8 cellular contexts compared by ENCODE assay signal in the genomic region with DNA sequence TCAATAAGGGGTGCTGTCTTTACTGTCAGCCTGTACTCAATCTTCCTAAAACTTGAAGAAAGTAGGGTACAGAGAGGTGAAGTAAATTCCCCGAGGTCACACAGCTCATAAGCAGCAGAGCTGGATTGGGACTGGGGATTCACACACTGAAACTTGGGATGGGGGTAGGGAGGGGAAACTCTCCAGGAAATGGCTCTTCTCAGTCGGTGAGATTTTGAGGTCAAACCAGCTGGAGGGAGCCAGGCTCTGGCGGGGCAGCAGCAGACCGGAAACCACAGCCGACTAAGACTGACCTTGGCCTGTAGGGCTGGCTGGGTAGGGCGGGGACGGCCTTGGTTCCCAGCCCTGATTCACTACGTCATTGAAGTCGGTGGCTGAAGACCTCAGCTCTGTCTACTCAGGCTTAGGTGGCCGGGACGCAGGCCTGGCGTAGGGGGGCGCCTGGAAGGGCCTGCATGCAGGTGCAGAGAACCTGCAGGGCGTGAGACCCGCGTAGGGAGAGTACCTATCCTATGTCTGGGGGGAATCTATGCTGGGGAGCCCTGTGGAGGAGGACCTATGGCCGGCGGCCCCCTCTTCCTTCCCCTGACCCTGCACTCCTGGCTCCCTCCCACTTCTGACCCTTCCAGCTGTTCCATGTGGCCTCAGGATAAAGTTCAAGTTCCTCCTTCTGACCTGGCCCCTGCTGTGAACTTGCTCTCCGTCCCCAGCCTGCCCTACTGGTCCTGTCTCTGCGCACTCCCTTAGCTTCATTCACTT. TPM values are rescaled to one million over a fixed set of nuclear protein-coding genes. Genes with fewer than 3 reads are reported as not detected.
A peak's percentile ranks its signal among the peaks of the same experiment; 100 is the strongest.
DNase-seq lines count a peak whose midpoint lies in the region; ATAC-seq, FAIRE-seq and TF ChIP-seq lines count a peak whose summit lies in the region.

No MANE protein-coding gene starts in this region.

- H3K36me3 Mint-ChIP-seq in activated CD4-positive, alpha-beta memory T cell treated with anti-CD3 and anti-CD28 coated beads for 36 hours = no peaks in the 10 kb centered on the region

- H3K4me1 ChIP-seq in cardiac muscle cell (ENCODE audit: low read depth) (no peaks in the 10 kb centered on the region), prostate gland (replicated peaks) (no peaks in the 10 kb centered on the region)

- H3K27me3 ChIP-seq in cardiac muscle cell (no peaks in the 10 kb centered on the region), prostate gland (replicated peaks; ENCODE audit: insufficient read depth) (no peaks in the 10 kb centered on the region)

- no peaks in the 10 kb centered on the region for H3K9me3 ChIP-seq in cardiac muscle cell (ENCODE audit: low read depth)
- H3K9me3 ChIP-seq in prostate gland = no peaks in the 10 kb centered on the region

- no peak overlapping the region for H3K4me3 Mint-ChIP-seq in activated CD4-positive, alpha-beta memory T cell treated with anti-CD3 and anti-CD28 coated beads for 36 hours

- H3K4me1 Mint-ChIP-seq in activated CD4-positive, alpha-beta memory T cell treated with anti-CD3 and anti-CD28 coated beads for 36 hours (ENCODE audit: low read depth) = peaks cover 7% of the 10 kb centered on the region

- POLR2A ChIA-PET in AG04449 (lab: Yijun Ruan, JAX) = interaction anchor here (0.6 kb wide), 1 partner anchor 336 kb away, joined by 3 read pairs; no protein-coding TSS in a partner anchor
- POLR2A ChIA-PET in activated CD4-positive, alpha-beta memory T cell treated with anti-CD3 and anti-CD28 coated beads for 36 hours (lab: Charles Lee) = no interaction called here

- TF ChIP-seq CTCF in AG04449 (IDR thresholded peaks at IDR 0.05; ENCODE audit: insufficient read depth, low read length, missing control alignments) (no peak), cardiac muscle cell (IDR thresholded peaks at IDR 0.05; ENCODE audit: low read depth, low read length) (no peak), prostate gland (IDR thresholded peaks at IDR 0.05) (no peak)

- intact Hi-C loops in activated CD4-positive, alpha-beta memory T cell treated with anti-CD3 and anti-CD28 coated beads for 36 hours (cut with micrococcal nuclease) = no loop called here
- intact Hi-C loops in prostate gland (cut with DNase I) = no loop called here

- no peak overlapping the region for H3K4me3 ChIP-seq in AG04449 (ENCODE audit: low read depth, low read length)
- no peak overlapping the region for H3K4me3 ChIP-seq in cardiac muscle cell
- H3K4me3 ChIP-seq in prostate gland = no peak overlapping the region

- peak; percentile 12 for DNase-seq in AG04449 (ENCODE audit: low read depth, low spot score)
- DNase-seq in GM19239 (ENCODE audit: insufficient read length, low spot score) = peak; percentile 68
- DNase-seq in HK-2 (ENCODE audit: unreplicated experiment) = peak; percentile 92
- DNase-seq in activated CD4-positive, alpha-beta memory T cell treated with anti-CD3 and anti-CD28 coated beads for 36 hours = peak; percentile 42
- peak; percentile 35 to 92 for DNase-seq in cardiac muscle cell (ENCODE audit: low read depth in 1 of 2, low spot score in 1 of 2)
- DNase-seq in prostate gland (ENCODE audit: low spot score) = peak; percentile 5
- DNase-seq in GDM1 (lab: John Stamatoyannopoulos, UW) = no peak

- CTCF ChIA-PET in AG04449 (lab: Yijun Ruan, JAX) = interaction anchor here (1.4 to 1.5 kb wide), 2 partner anchors 69 to 393 kb away, joined by 3 read pairs; no protein-coding TSS in a partner anchor
- CTCF ChIA-PET in activated CD4-positive, alpha-beta memory T cell treated with anti-CD3 and anti-CD28 coated beads for 36 hours (lab: Charles Lee) = interaction anchor here (0.6 kb wide), 1 partner anchor 26 kb away, joined by 3 read pairs; no protein-coding TSS in a partner anchor

- ATAC-seq in GM21360 (IDR thresholded peaks at IDR 0.05; ENCODE audit: unreplicated experiment) = no peak

- peak; percentile 87 for FAIRE-seq in GM19239 (lab: Jason Lieb, UNC)

- H3K27ac Mint-ChIP-seq in activated CD4-positive, alpha-beta memory T cell treated with anti-CD3 and anti-CD28 coated beads for 36 hours = no peak overlapping the region

- WGBS in prostate gland = 55% methylated on average over 20 of the region's 20 CpGs

- peaks cover 6% of the 10 kb centered on the region for H3K27me3 Mint-ChIP-seq in activated CD4-positive, alpha-beta memory T cell treated with anti-CD3 and anti-CD28 coated beads for 36 hours

- no peak overlapping the region for H3K27ac ChIP-seq in cardiac muscle cell
- no peak overlapping the region for H3K27ac ChIP-seq in prostate gland

- no peak for TF ChIP-seq POLR2A in prostate gland (IDR thresholded peaks at IDR 0.05)

- no peaks in the 10 kb centered on the region for H3K36me3 ChIP-seq in cardiac muscle cell
- H3K36me3 ChIP-seq in prostate gland = no peaks in the 10 kb centered on the region

- H3K9me3 Mint-ChIP-seq in activated CD4-positive, alpha-beta memory T cell treated with anti-CD3 and anti-CD28 coated beads for 36 hours = no peaks in the 10 kb centered on the region

RNA-seq across cellular contexts. Expression of gene SLC4A1, which starts 11.8 kb away (rescaled TPM):
- not detected for total RNA-seq in activated CD4-positive, alpha-beta memory T cell treated with anti-CD3 and anti-CD28 coated beads for 36 hours
- total RNA-seq in cardiac muscle cell = not detected in 2 replicates
- polyA plus RNA-seq in cardiac muscle cell = not detected in 2 replicates
- total RNA-seq in prostate gland = under 1 TPM in 1 of 2 donors, not detected in 1; 0.51 TPM

RNA-seq across cellular contexts. Expression of gene RUNDC3A, which starts 28.6 kb away (rescaled TPM):
- total RNA-seq in activated CD4-positive, alpha-beta memory T cell treated with anti-CD3 and anti-CD28 coated beads for 36 hours = not detected
- total RNA-seq in cardiac muscle cell = 2.3 and 5.8 TPM in 2 replicates
- polyA plus RNA-seq in cardiac muscle cell = 0.99 and 1.9 TPM in 2 replicates
- total RNA-seq in prostate gland = 1 to 10 TPM in 1 of 2 donors, under 1 TPM in 1; 0.68 to 2.9 TPM

RNA-seq across cellular contexts. Expression of gene SLC25A39, which starts 44.9 kb away (rescaled TPM):
- 100 to 1,000 TPM; 121 to 122 TPM for total RNA-seq in activated CD4-positive, alpha-beta memory T cell treated with anti-CD3 and anti-CD28 coated beads for 36 hours
- 228 and 243 TPM in 2 replicates for total RNA-seq in cardiac muscle cell
- 252 and 284 TPM in 2 replicates for polyA plus RNA-seq in cardiac muscle cell
- 100 to 1,000 TPM; 116 to 132 TPM for total RNA-seq in prostate gland
